20 cellular contexts compared by ENCODE assay signal in the genomic region with DNA sequence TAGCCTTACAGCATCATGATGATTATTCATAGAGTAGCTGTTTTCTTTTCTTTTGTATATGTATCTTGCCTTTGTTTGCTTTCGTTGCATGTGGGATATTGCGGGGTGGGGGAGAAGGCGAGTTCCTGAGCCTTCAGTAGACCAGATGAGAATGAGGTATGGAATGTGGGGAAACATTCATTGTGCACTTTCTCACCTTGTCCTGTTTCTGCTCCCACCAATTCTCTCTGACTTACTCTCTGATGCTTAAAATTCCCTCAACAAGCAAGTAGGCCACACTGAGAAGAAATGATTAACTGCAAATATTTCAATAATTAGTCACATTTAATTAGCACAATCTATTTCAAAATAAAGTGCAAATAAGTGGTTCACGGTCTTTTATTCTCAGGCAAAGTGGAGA. TPM values are rescaled to one million over a fixed set of nuclear protein-coding genes. Genes with fewer than 3 reads are reported as not detected.
DNase-seq lines count a peak whose midpoint lies in the region; ATAC-seq and TF ChIP-seq lines count a peak whose summit lies in the region.
"Had no signal": no experiment of that assay in that cellular context is flagged by ENCODE, and none has a peak within 500 bp of the region (broad histone marks: within the 10 kb centered on the region; RNA-seq: fewer than 3 reads in every experiment).

No MANE protein-coding gene starts in this region.

- H3K4me3 ChIP-seq in astrocyte of the spinal cord (ENCODE audit: low read depth, low read length) (no peak overlapping the region), epithelial cell of proximal tubule (ENCODE audit: low read depth, low read length) (no peak overlapping the region)
- H3K4me3 ChIP-seq: BLaER1 had no signal

- no peak for ATAC-seq in GM21737 (IDR thresholded peaks at IDR 0.05; ENCODE audit: unreplicated experiment)
- no peak for ATAC-seq in GM18870 (IDR thresholded peaks at IDR 0.05; ENCODE audit: unreplicated experiment)
- ATAC-seq: CD8-positive, alpha-beta T cell had no signal

- in situ Hi-C loops in astrocyte of the spinal cord (cut with HindIII; ENCODE audit: low sequenced_read_pairs): no loop called here

- TF ChIP-seq CTCF in astrocyte of the spinal cord (IDR thresholded peaks at IDR 0.05; ENCODE audit: low read depth, low read length) (no peak), epithelial cell of proximal tubule (conservative IDR thresholded peaks at IDR 0.05; ENCODE audit: low read depth, low read length) (no peak)

- DNase-seq in A172 (ENCODE audit: low spot score) (peak; percentile 45), HT1080 (ENCODE audit: low read depth) (peak; percentile 71), astrocyte of the spinal cord (ENCODE audit: low read depth, low spot score) (peak; percentile 33), epithelial cell of proximal tubule (ENCODE audit: low read depth) (peak; percentile 26), RKO (ENCODE audit: low spot score) (no peak), HPDE6-E6E7 (ENCODE audit: extremely low spot score) (no peak)
- DNase-seq: 8988T; CD8-positive, alpha-beta T cell; DMS79 treated with DMSO at 0.1 percent for 48 hours; H7; Karpas-422; MM.1S; NCI-H1105; NCI-H1694 treated with DMSO at 0.1 percent for 48 hours; NCI-H345; NCI-H526; OCI-M1 had no signal

RNA-seq across cellular contexts. Expression of a gene that starts 31.0 kb away (rescaled TPM):
- 0.24 and 1.9 TPM in 2 replicates for total RNA-seq in A172 (2014; rRNA removed; shearing (Covaris generic))
- not detected in 2 replicates for total RNA-seq in HT1080 (2014; rRNA removed; shearing (Covaris generic))
- polyA plus RNA-seq in HT1080 (2015; cell fraction: cytosol; rRNA removed): not detected in 2 replicates
- polyA plus RNA-seq in HT1080 (2015; cell fraction: nucleus; rRNA removed): not detected in 2 replicates
- not detected in 2 replicates for total RNA-seq in epithelial cell of proximal tubule
- total RNA-seq: CD8-positive, alpha-beta T cell; H7 had no signal

RNA-seq across cellular contexts. Expression of a gene that starts 50.4 kb away (rescaled TPM):
- total RNA-seq in A172 (2014; rRNA removed; shearing (Covaris generic)): 0.46 TPM in 1 of 2 replicates, not detected in the other
- total RNA-seq in HT1080 (2014; rRNA removed; shearing (Covaris generic)): not detected in 2 replicates
- polyA plus RNA-seq in HT1080 (2015; cell fraction: cytosol; rRNA removed): not detected in 2 replicates
- polyA plus RNA-seq in HT1080 (2015; cell fraction: nucleus; rRNA removed): not detected in 2 replicates
- total RNA-seq in epithelial cell of proximal tubule: not detected in 2 replicates
- total RNA-seq: CD8-positive, alpha-beta T cell; H7 had no signal

RNA-seq across cellular contexts. Expression of a gene that starts 52.8 kb away (rescaled TPM):
- total RNA-seq in A172 (2014; rRNA removed; shearing (Covaris generic)): not detected in 2 replicates
- not detected in 2 replicates for total RNA-seq in HT1080 (2014; rRNA removed; shearing (Covaris generic))
- not detected in 2 replicates for polyA plus RNA-seq in HT1080 (2015; cell fraction: cytosol; rRNA removed)
- not detected in 2 replicates for polyA plus RNA-seq in HT1080 (2015; cell fraction: nucleus; rRNA removed)
- not detected in 2 replicates for total RNA-seq in epithelial cell of proximal tubule
- total RNA-seq: CD8-positive, alpha-beta T cell; H7 had no signal

Comparison
In these comparisons a context has a peak if more than half of its experiments do, and no peak if none do; other contexts are left out.
1. DNase-seq: peak in A172 (single experiment), HT1080 (single experiment), astrocyte of the spinal cord (single experiment) and epithelial cell of proximal tubule (single experiment); none in RKO (single experiment) and HPDE6-E6E7 (single experiment).